In the genomic region with DNA sequence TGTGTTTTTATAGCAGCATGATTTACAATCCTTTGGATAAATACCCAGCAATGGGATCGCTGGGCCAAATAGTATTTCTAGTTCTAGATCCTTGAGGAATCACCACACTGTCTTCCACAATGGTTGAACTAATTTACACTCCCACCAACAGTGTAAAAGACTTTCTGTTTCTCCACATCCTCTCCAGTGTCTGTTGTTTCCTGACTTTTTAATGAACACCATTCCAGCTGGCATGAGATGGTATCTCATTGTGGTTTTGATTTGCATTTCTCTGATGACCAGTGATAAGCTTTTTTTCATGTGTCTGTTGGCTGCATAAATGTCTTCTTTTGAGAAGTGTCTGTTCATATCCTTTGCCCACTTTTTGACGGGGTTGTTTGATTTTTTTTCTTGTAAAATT, we compare ENCODE assay signal across 5 cellular contexts.
A peak's percentile ranks its signal among the peaks of the same experiment; 100 is the strongest.
DNase-seq lines count a peak whose midpoint lies in the region.

No MANE protein-coding gene starts in this region.

- peak; percentile 17 for DNase-seq in EH (ENCODE audit: low read depth)
- peak; percentile 50 for DNase-seq in M059J (ENCODE audit: low read depth)
- DNase-seq in NCI-H526 (lab: John Stamatoyannopoulos, UW), result peak; percentile 37 to 38
- peak; percentile 25 for DNase-seq in NCI-H526 treated with DMSO at 0.1 percent for 48 hours (lab: John Stamatoyannopoulos, UW)
- DNase-seq in RPMI7951 (ENCODE audit: low read depth), result peak; percentile 71

Comparison
In these comparisons a context has a peak if more than half of its experiments do, and no peak if none do; other contexts are left out.
1. Peak in every context shown above with its lines: DNase-seq.
2. DNase-seq: peak in every context shown above with its lines; median percentile 71 in RPMI7951; 50 in M059J; 38 in NCI-H526; 25 in NCI-H526 treated with DMSO at 0.1 percent for 48 hours; 17 in EH.